In genomic region chr12:93979189-93979588, GRCh38 we compare ENCODE assay signal across 8 cellular contexts.
DNase-seq lines count a peak whose midpoint lies in the region; ATAC-seq, FAIRE-seq and TF ChIP-seq lines count a peak whose summit lies in the region.

No MANE protein-coding gene starts in this region.

- ATAC-seq in DND-41 (ENCODE audit: insufficient read depth, low read depth) (no peak), mucosa of descending colon (peak; percentile 49), GM18867 (IDR thresholded peaks at IDR 0.05; ENCODE audit: unreplicated experiment) (no peak), GM21515 (IDR thresholded peaks at IDR 0.05; ENCODE audit: unreplicated experiment) (no peak)

- H3K4me2 ChIP-seq in DND-41 (ENCODE audit: insufficient read depth, low read length), result no peak overlapping the region

- intact Hi-C loops in mucosa of descending colon (cut with DNase I, micrococcal nuclease), result no loop called here

- no peaks in the 10 kb centered on the region for H4K20me1 ChIP-seq in DND-41 (ENCODE audit: insufficient read depth, low read length)

- no peak for FAIRE-seq in bronchial epithelial cell (lab: Jason Lieb, UNC)

- H3K9me3 ChIP-seq in DND-41 (ENCODE audit: insufficient read depth, low read length, severe bottlenecking) (no peaks in the 10 kb centered on the region), mucosa of descending colon (no peaks in the 10 kb centered on the region)

- H3K27me3 ChIP-seq in DND-41 (ENCODE audit: insufficient read depth, low read length, poor library complexity), result no peaks in the 10 kb centered on the region
- no peaks in the 10 kb centered on the region for H3K27me3 ChIP-seq in bronchial epithelial cell (ENCODE audit: control insufficient read depth, insufficient read depth, low read length)

- H3K27ac ChIP-seq in DND-41 (ENCODE audit: low read length), result 0 out of 2 replicates have a peak overlapping the region, but pooled peaks have one; percentile 23

- H3K4me3 ChIP-seq in DND-41 (ENCODE audit: low read depth in 1 of 2, low read length in 2 of 2) (no peak overlapping the region), bronchial epithelial cell (ENCODE audit: low read depth, low read length) (no peak overlapping the region), mucosa of descending colon (no peak overlapping the region)

- no peaks in the 10 kb centered on the region for H3K36me3 ChIP-seq in DND-41 (ENCODE audit: insufficient read depth, low read length)
- H3K36me3 ChIP-seq in bronchial epithelial cell (ENCODE audit: control insufficient read depth, insufficient read depth, low read length), result no peaks in the 10 kb centered on the region
- H3K36me3 ChIP-seq in mucosa of descending colon (ENCODE audit: low read depth), result no peaks in the 10 kb centered on the region

- no peak overlapping the region for H3K9ac ChIP-seq in DND-41 (ENCODE audit: low read depth, low read length)

- H3K79me2 ChIP-seq in DND-41 (ENCODE audit: insufficient read depth, low read length), result no peaks in the 10 kb centered on the region

- H3K4me1 ChIP-seq in DND-41 (ENCODE audit: insufficient read depth, low read length) (peaks cover 63% of the 10 kb centered on the region), mucosa of descending colon (ENCODE audit: low read depth) (peaks cover 4% of the 10 kb centered on the region)

- TF ChIP-seq CTCF in DND-41 (IDR thresholded peaks at IDR 0.05; ENCODE audit: borderline replicate concordance, extremely low read depth, low read length, poor library complexity, severe bottlenecking), result peak; percentile 66
- TF ChIP-seq CTCF in bronchial epithelial cell (IDR thresholded peaks at IDR 0.05; ENCODE audit: insufficient read depth, low read length, severe bottlenecking), result peak; percentile 45
- no peak for TF ChIP-seq CTCF in mucosa of descending colon (IDR thresholded peaks at IDR 0.05)

- DNase-seq in DND-41, result peak; percentile 32
- DNase-seq in NAMALWA (ENCODE audit: low spot score), result peak; percentile 46
- peak; percentile 34 for DNase-seq in bronchial epithelial cell (ENCODE audit: low read depth)
- peak in 1 of 3 donors; percentile 77 for DNase-seq in mucosa of descending colon
- DNase-seq in NCI-H2029 (lab: John Stamatoyannopoulos, UW), result no peak
- DNase-seq in NOMO-1 treated with DMSO at 0.1 percent for 48 hours (lab: John Stamatoyannopoulos, UW; ENCODE audit: unreplicated experiment), result no peak

- H2AFZ ChIP-seq in DND-41 (ENCODE audit: low read depth, low read length), result no peak overlapping the region

Comparison
In these comparisons a context has a peak if more than half of its experiments do, and no peak if none do; other contexts are left out.
1. DNase-seq: peak in DND-41 (single experiment), NAMALWA (single experiment) and bronchial epithelial cell (single experiment); none in NCI-H2029 (single experiment) and NOMO-1 treated with DMSO at 0.1 percent for 48 hours (single experiment).